ENCODE assay signal across 10 cellular contexts in genomic region chr17:42761638-42762037, GRCh38. TPM values are rescaled to one million over a fixed set of nuclear protein-coding genes. Genes with fewer than 3 reads are reported as not detected.
DNase-seq lines count a peak whose midpoint lies in the region; ATAC-seq and TF ChIP-seq lines count a peak whose summit lies in the region.
"Had no signal": no experiment of that assay in that cellular context is flagged by ENCODE, and none has a peak within 500 bp of the region (broad histone marks: within the 10 kb centered on the region; RNA-seq: fewer than 3 reads in every experiment).

No MANE protein-coding gene starts in this region.

- H3K9me3 ChIP-seq in endocrine pancreas (ENCODE audit: control insufficient read depth, low read length) (no peaks in the 10 kb centered on the region), uterus (no peaks in the 10 kb centered on the region)

- peak overlapping the region; percentile 63 to 82 for H3K27ac ChIP-seq in uterus

- TF ChIP-seq CTCF in uterus (IDR thresholded peaks at IDR 0.05) = no peak

- peak overlapping the region; percentile 41 for H3K4me3 Mint-ChIP-seq in natural killer cell treated with Interleukin-12 subunit alpha and Interleukin-12 subunit beta and Interleukin-15 and Interleukin-18, amount 100 ng/mL, for 72 hours

- no peak for ATAC-seq in Right ventricle myocardium superior (ENCODE audit: poor library complexity)
- ATAC-seq in natural killer cell treated with Interleukin-12 subunit alpha and Interleukin-12 subunit beta and Interleukin-15 and Interleukin-18, amount 100 ng/mL, for 72 hours = no peak

- no peaks in the 10 kb centered on the region for H3K36me3 Mint-ChIP-seq in natural killer cell treated with Interleukin-12 subunit alpha and Interleukin-12 subunit beta and Interleukin-15 and Interleukin-18, amount 100 ng/mL, for 72 hours

- peaks cover 50 to 58% of the 10 kb centered on the region in 2 donors for H3K27me3 Mint-ChIP-seq in natural killer cell treated with Interleukin-12 subunit alpha and Interleukin-12 subunit beta and Interleukin-15 and Interleukin-18, amount 100 ng/mL, for 72 hours

- intact Hi-C loops in cardiac septum (cut with DNase I) = loop anchor here (2.0 to 5.0 kb wide), 2 partner anchors 17 to 184 kb away; partner anchors contain the start of genes EZH1 and PSMC3IP
- intact Hi-C loops in Right ventricle myocardium superior (cut with DNase I) = loop anchor here (2.0 to 10.0 kb wide), 2 partner anchors 41 to 177 kb away; no protein-coding TSS in a partner anchor
- intact Hi-C loops in uterus (cut with DNase I; ENCODE audit: low total_unique reads) = loop anchor here (10.0 kb wide), 1 partner anchor 177 kb away; no protein-coding TSS in a partner anchor

- peak overlapping the region; percentile 23 for H3K9ac ChIP-seq in endocrine pancreas (ENCODE audit: control insufficient read depth, insufficient read depth, low read length)

- TF ChIP-seq POLR2A in uterus (IDR thresholded peaks at IDR 0.05) = no peak

- H3K27me3 ChIP-seq in endocrine pancreas (ENCODE audit: control insufficient read depth, insufficient read depth, low read length) (no peaks in the 10 kb centered on the region), uterus (peaks cover 0 to 3% of the 10 kb centered on the region in 2 donors)

- peaks cover 0 to 4% of the 10 kb centered on the region in 2 donors for H3K4me1 Mint-ChIP-seq in natural killer cell treated with Interleukin-12 subunit alpha and Interleukin-12 subunit beta and Interleukin-15 and Interleukin-18, amount 100 ng/mL, for 72 hours (ENCODE audit: low read depth in 2 of 2)

- no peaks in the 10 kb centered on the region for H3K9me3 Mint-ChIP-seq in natural killer cell treated with Interleukin-12 subunit alpha and Interleukin-12 subunit beta and Interleukin-15 and Interleukin-18, amount 100 ng/mL, for 72 hours

- H3K36me3 ChIP-seq in endocrine pancreas (ENCODE audit: control insufficient read depth, insufficient read depth, low read length) (no peaks in the 10 kb centered on the region), uterus (no peaks in the 10 kb centered on the region)

- peak; percentile 63 for DNase-seq in cardiac septum (ENCODE audit: low spot score)
- DNase-seq in Right ventricle myocardium superior = no peak
- DNase-seq in natural killer cell treated with Interleukin-12 subunit alpha and Interleukin-12 subunit beta and Interleukin-15 and Interleukin-18, amount 100 ng/mL, for 72 hours (ENCODE audit: low spot score) = no peak
- no peak for DNase-seq in uterus
- DNase-seq in mucosa of gallbladder (ENCODE audit: low spot score) = no peak
- DNase-seq in DMS114 treated with DMSO at 0.1 percent for 48 hours (lab: John Stamatoyannopoulos, UW; ENCODE audit: unreplicated experiment) = no peak
- no peak for DNase-seq in amygdala (lab: John Stamatoyannopoulos, UW)
- DNase-seq: activated CD4-positive, alpha-beta T cell treated with anti-CD3 and anti-CD28 coated beads, Interleukin-2, amount 50 U/mL, for 1 hour had no signal

- no peak overlapping the region for H3K4me3 ChIP-seq in endocrine pancreas (ENCODE audit: control insufficient read depth, insufficient read depth, low read length)
- peak overlapping the region; percentile 25 to 45 for H3K4me3 ChIP-seq in uterus

- H3K4me1 ChIP-seq in endocrine pancreas (ENCODE audit: control insufficient read depth, insufficient read depth, low read length) (no peaks in the 10 kb centered on the region), uterus (peaks cover 0 to 12% of the 10 kb centered on the region in 2 donors)

- no peak overlapping the region for H3K27ac Mint-ChIP-seq in natural killer cell treated with Interleukin-12 subunit alpha and Interleukin-12 subunit beta and Interleukin-15 and Interleukin-18, amount 100 ng/mL, for 72 hours
- H3K27ac Mint-ChIP-seq: CD14-positive monocyte had no signal

RNA-seq across cellular contexts. Expression of gene RAMP2, which starts 0.6 kb away (rescaled TPM):
- total RNA-seq in cardiac septum = 45.8 TPM
- total RNA-seq in Right ventricle myocardium superior = 38.2 TPM
- not detected for total RNA-seq in natural killer cell treated with Interleukin-12 subunit alpha and Interleukin-12 subunit beta and Interleukin-15 and Interleukin-18, amount 100 ng/mL, for 72 hours
- total RNA-seq in uterus = 10 to 100 TPM; 13.7 to 52.2 (median 29.2) TPM
- total RNA-seq in mucosa of gallbladder = 22.7 TPM

RNA-seq across cellular contexts. Expression of gene VPS25, which starts 11.6 kb away (rescaled TPM):
- 32.3 TPM for total RNA-seq in cardiac septum
- 30.3 TPM for total RNA-seq in Right ventricle myocardium superior
- total RNA-seq in natural killer cell treated with Interleukin-12 subunit alpha and Interleukin-12 subunit beta and Interleukin-15 and Interleukin-18, amount 100 ng/mL, for 72 hours = 10 to 100 TPM; 57.5 to 61.7 TPM
- total RNA-seq in uterus = 10 to 100 TPM; 36.8 to 70.7 (median 51.7) TPM
- total RNA-seq in mucosa of gallbladder = 57.1 TPM

RNA-seq across cellular contexts. Expression of gene EZH1, which starts 16.8 kb away (rescaled TPM):
- 45.4 TPM for total RNA-seq in cardiac septum
- 47.2 TPM for total RNA-seq in Right ventricle myocardium superior
- total RNA-seq in natural killer cell treated with Interleukin-12 subunit alpha and Interleukin-12 subunit beta and Interleukin-15 and Interleukin-18, amount 100 ng/mL, for 72 hours = 10 to 100 TPM; 32.2 to 33.5 TPM
- total RNA-seq in uterus = 10 to 100 TPM; 31.5 to 89.5 (median 44.5) TPM
- total RNA-seq in mucosa of gallbladder = 50.4 TPM

RNA-seq across cellular contexts. Expression of gene WNK4, which starts 18.8 kb away (rescaled TPM):
- total RNA-seq in cardiac septum = not detected
- total RNA-seq in Right ventricle myocardium superior = not detected
- total RNA-seq in natural killer cell treated with Interleukin-12 subunit alpha and Interleukin-12 subunit beta and Interleukin-15 and Interleukin-18, amount 100 ng/mL, for 72 hours = under 1 TPM; 0.10 to 0.28 TPM
- total RNA-seq in uterus = 1 to 10 TPM in 1 of 4 donors, under 1 TPM in 2, not detected in 1; under 0.01 to 1.7 (median 0.34) TPM
- total RNA-seq in mucosa of gallbladder = 0.37 TPM

RNA-seq across cellular contexts. Expression of gene COA3, which starts 36.9 kb away (rescaled TPM):
- total RNA-seq in cardiac septum (61.4 TPM), Right ventricle myocardium superior (67.2 TPM), uterus (100 to 1,000 TPM in 1 of 4 donors, 10 to 100 TPM in 3; 40.9 to 100 (median 51.8) TPM), mucosa of gallbladder (78.0 TPM)
- total RNA-seq in natural killer cell treated with Interleukin-12 subunit alpha and Interleukin-12 subunit beta and Interleukin-15 and Interleukin-18, amount 100 ng/mL, for 72 hours = 10 to 100 TPM; 41.6 to 48.0 TPM

Comparison
In these comparisons a context has a peak if more than half of its experiments do, and no peak if none do; other contexts are left out.
1. RNA of gene RAMP2, which starts 0.6 kb away (total RNA-seq): 45.8 TPM in cardiac septum (single experiment), 38.2 TPM in Right ventricle myocardium superior (single experiment), 13.7 to 52.2 TPM in uterus and 22.7 TPM in mucosa of gallbladder (single experiment); not detected in natural killer cell treated with Interleukin-12 subunit alpha and Interleukin-12 subunit beta and Interleukin-15 and Interleukin-18, amount 100 ng/mL, for 72 hours; every median in the first group is over 10 times any median in the second.